In genomic region chr3:161372321-161373260, GRCh38 we compare ENCODE assay signal across 7 cellular contexts. TPM values are rescaled to one million over a fixed set of nuclear protein-coding genes. Genes with fewer than 3 reads are reported as not detected.
DNase-seq lines count a peak whose midpoint lies in the region; ATAC-seq, FAIRE-seq and TF ChIP-seq lines count a peak whose summit lies in the region.

No MANE protein-coding gene starts in this region.

- H3K27me3 Mint-ChIP-seq in naive B cell, result peaks cover 48 to 82% (median 76%) of the 10 kb centered on the region in 3 donors

- TF ChIP-seq CTCF in GM13976 (IDR thresholded peaks at IDR 0.05; ENCODE audit: borderline replicate concordance, control extremely low read depth, extremely low read depth, insufficient read depth, missing control alignments), result no peak

- H3K27ac Mint-ChIP-seq in naive B cell, result no peak overlapping the region

- H3K4me1 Mint-ChIP-seq in naive B cell, result peaks cover 17 to 20% (median 17%) of the 10 kb centered on the region in 3 donors

- in situ Hi-C loops in GM13976 (cut with MboI; ENCODE audit: low sequenced_read_pairs, unreplicated experiment), result no loop called here

- H3K36me3 Mint-ChIP-seq in naive B cell, result no peaks in the 10 kb centered on the region

- no peaks in the 10 kb centered on the region for H3K9me3 Mint-ChIP-seq in naive B cell

- FAIRE-seq in urothelium cell line (lab: Jason Lieb, UNC), result no peak

- DNase-seq in GM13976 (ENCODE audit: low spot score) (peak; percentile 41), NCI-H2081 (lab: John Stamatoyannopoulos, UW) (peak; percentile 84 to 96), fibroblast of peridontal ligament (ENCODE audit: extremely low read depth) (peak; percentile 8), naive B cell (no peak), urothelium cell line (ENCODE audit: low spot score) (peak; percentile 8)
- peak; percentile 28 to 35 for DNase-seq in activated T-cell treated with anti-CD3 and anti-CD28 coated beads, Interleukin-2, amount 50 U/mL, for 48 hours

- ATAC-seq in HG02571 (IDR thresholded peaks at IDR 0.05; ENCODE audit: unreplicated experiment) (peak; percentile 44), naive B cell (ENCODE audit: low read depth in 2 of 2) (peak in 1 of 2 donors; percentile 13)

- peak overlapping the region; percentile 35 to 73 (median 58) for H3K4me3 Mint-ChIP-seq in naive B cell

RNA-seq across cellular contexts. Expression of gene SPTSSB, which starts 1.3 kb away (rescaled TPM):
- under 1 TPM in 1 of 6 donors, not detected in 5; 0.23 TPM for polyA plus RNA-seq in naive B cell (ENCODE audit: low read depth in 6 of 6)
